Comparison of ENCODE assay signal across 8 cellular contexts in the genomic region with DNA sequence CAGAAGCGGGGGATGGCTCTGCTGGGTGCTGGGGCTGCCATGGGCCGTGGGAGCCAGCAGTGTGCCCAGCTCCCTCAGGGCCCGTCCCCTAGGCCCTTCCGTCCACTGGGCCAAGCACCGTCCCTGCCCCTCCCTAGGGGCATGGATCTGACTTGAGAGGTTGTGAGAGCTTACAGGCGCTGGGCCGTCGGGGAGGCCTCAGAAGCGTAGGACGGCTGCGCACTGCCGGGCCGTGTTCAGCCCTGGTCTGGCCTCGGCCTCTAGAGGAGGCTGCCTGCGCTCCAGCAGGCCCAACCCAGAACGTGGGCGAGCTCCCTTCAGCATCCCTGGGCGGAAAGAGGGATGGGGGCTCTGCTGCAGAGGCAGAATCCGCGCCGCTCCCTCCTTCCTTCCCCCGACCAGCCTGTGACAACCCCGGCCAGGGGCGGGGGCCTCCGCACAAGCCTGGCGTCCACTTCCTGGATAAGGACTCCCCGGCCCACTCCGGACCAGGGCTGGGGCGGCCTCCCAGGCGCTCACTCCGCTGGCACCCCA. TPM values are rescaled to one million over a fixed set of nuclear protein-coding genes. Genes with fewer than 3 reads are reported as not detected.
A peak's percentile ranks its signal among the peaks of the same experiment; 100 is the strongest.
DNase-seq lines count a peak whose midpoint lies in the region; ATAC-seq, FAIRE-seq and TF ChIP-seq lines count a peak whose summit lies in the region.

No MANE protein-coding gene starts in this region.

- H3K4me3 ChIP-seq in Karpas-422 (ENCODE audit: low read length) (peak overlapping the region; percentile 72), neural cell (ENCODE audit: low read length) (peak overlapping the region; percentile 89)

- peaks cover 27% of the 10 kb centered on the region for H3K4me1 ChIP-seq in Karpas-422 (ENCODE audit: low read length)

- H3K4me1 Mint-ChIP-seq in activated T-cell treated with anti-CD3 and anti-CD28 coated beads, Interleukin-2, amount 50 U/mL, for 4 hours (ENCODE audit: low read depth), result peaks cover 23% of the 10 kb centered on the region

- H3K9ac ChIP-seq in Karpas-422 (ENCODE audit: low read length), result peak overlapping the region; percentile 91
- peak overlapping the region; percentile 75 for H3K9ac ChIP-seq in neural cell (ENCODE audit: low read length)

- H3K9me3 ChIP-seq in Karpas-422 (ENCODE audit: low read length), result no peaks in the 10 kb centered on the region
- no peaks in the 10 kb centered on the region for H3K9me3 ChIP-seq in neural cell (ENCODE audit: low read length)

- FAIRE-seq in RCC 7860 (lab: Jason Lieb, UNC), result no peak

- H3K27ac ChIP-seq in Karpas-422 (ENCODE audit: low read length) (peak overlapping the region; percentile 43; the same call in 1 of the 2 replicates), neural cell (ENCODE audit: low read length) (no peak overlapping the region)

- H2AFZ ChIP-seq in Karpas-422 (ENCODE audit: low read length), result peak overlapping the region; percentile 66; the same call in 1 of the 2 replicates
- peak overlapping the region; percentile 76 for H2AFZ ChIP-seq in neural cell (ENCODE audit: low read depth, low read length)

- peak; percentile 11 for ATAC-seq in GM21515 (IDR thresholded peaks at IDR 0.05; ENCODE audit: unreplicated experiment)
- ATAC-seq in activated T-cell treated with anti-CD3 and anti-CD28 coated beads, Interleukin-2, amount 50 U/mL, for 4 hours, result peak; percentile 16 to 33

- H3F3A ChIP-seq in neural cell (ENCODE audit: insufficient read depth, low read length, poor library complexity, severe bottlenecking), result no peaks in the 10 kb centered on the region

- H4K20me1 ChIP-seq in Karpas-422 (ENCODE audit: insufficient read depth, low read depth, low read length), result no peaks in the 10 kb centered on the region
- H4K20me1 ChIP-seq in neural cell (ENCODE audit: insufficient read depth), result no peaks in the 10 kb centered on the region

- H3K9me2 ChIP-seq in Karpas-422 (replicated peaks; ENCODE audit: insufficient read depth, low read length) (no peaks in the 10 kb centered on the region), neural cell (ENCODE audit: insufficient read depth, low read length) (no peaks in the 10 kb centered on the region)

- H3K9me3 Mint-ChIP-seq in activated T-cell treated with anti-CD3 and anti-CD28 coated beads, Interleukin-2, amount 50 U/mL, for 4 hours, result no peaks in the 10 kb centered on the region

- TF ChIP-seq RAD21 in neural cell (conservative IDR thresholded peaks at IDR 0.05), result no peak

- no peaks in the 10 kb centered on the region for H3K36me3 Mint-ChIP-seq in activated T-cell treated with anti-CD3 and anti-CD28 coated beads, Interleukin-2, amount 50 U/mL, for 4 hours (ENCODE audit: insufficient read depth)

- H3K4me2 ChIP-seq in Karpas-422 (ENCODE audit: low read depth, low read length, poor library complexity, severe bottlenecking) (peak overlapping the region; percentile 79), neural cell (ENCODE audit: low read length) (peak overlapping the region; percentile 30)

- TF ChIP-seq EP300 in neural cell (conservative IDR thresholded peaks at IDR 0.05; ENCODE audit: poor library complexity, severe bottlenecking), result no peak

- peak overlapping the region; percentile 81 for H3K4me3 Mint-ChIP-seq in activated T-cell treated with anti-CD3 and anti-CD28 coated beads, Interleukin-2, amount 50 U/mL, for 4 hours

- TF ChIP-seq CTCF in neural cell (IDR thresholded peaks at IDR 0.05; ENCODE audit: poor library complexity, severe bottlenecking), result no peak

- DNase-seq in GDM1 (lab: John Stamatoyannopoulos, UW) (peak; percentile 23), Karpas-422 (peak; percentile 86), fibroblast of peridontal ligament (ENCODE audit: extremely low read depth) (peak; percentile 49), NK-92 (lab: John Stamatoyannopoulos, UW; ENCODE audit: unreplicated experiment) (no peak), RCC 7860 (ENCODE audit: low spot score) (no peak)
- DNase-seq in activated T-cell treated with anti-CD3 and anti-CD28 coated beads, Interleukin-2, amount 50 U/mL, for 4 hours, result peak; percentile 18

- H3K27me3 Mint-ChIP-seq in activated T-cell treated with anti-CD3 and anti-CD28 coated beads, Interleukin-2, amount 50 U/mL, for 4 hours (ENCODE audit: low read depth), result peaks cover 19% of the 10 kb centered on the region

- H3K27me3 ChIP-seq in Karpas-422 (ENCODE audit: low read length) (no peaks in the 10 kb centered on the region), neural cell (ENCODE audit: insufficient read depth, low read depth, low read length) (peaks cover 8% of the 10 kb centered on the region)

- H3K36me3 ChIP-seq in Karpas-422 (ENCODE audit: insufficient read depth, low read length), result no peaks in the 10 kb centered on the region
- H3K36me3 ChIP-seq in neural cell (ENCODE audit: insufficient read depth, low read length), result no peaks in the 10 kb centered on the region

- H3K79me2 ChIP-seq in Karpas-422 (ENCODE audit: low read length) (peaks cover 13% of the 10 kb centered on the region), neural cell (replicated peaks; ENCODE audit: insufficient read depth, low read length) (no peaks in the 10 kb centered on the region)

TF ChIP-seq in neural cell, 6 proteins besides CTCF, POLR2A, EP300 and RAD21:
- TF ChIP-seq TAF1 (IDR thresholded peaks at IDR 0.05; ENCODE audit: low read depth), result no peak
- TF ChIP-seq POLR2AphosphoS5 (IDR thresholded peaks at IDR 0.05), result no peak
- no peak for TF ChIP-seq EZH2 (IDR thresholded peaks at IDR 0.05; ENCODE audit: borderline replicate concordance, insufficient read depth, low read length, poor library complexity, severe bottlenecking)
- TF ChIP-seq, protein P1, sequence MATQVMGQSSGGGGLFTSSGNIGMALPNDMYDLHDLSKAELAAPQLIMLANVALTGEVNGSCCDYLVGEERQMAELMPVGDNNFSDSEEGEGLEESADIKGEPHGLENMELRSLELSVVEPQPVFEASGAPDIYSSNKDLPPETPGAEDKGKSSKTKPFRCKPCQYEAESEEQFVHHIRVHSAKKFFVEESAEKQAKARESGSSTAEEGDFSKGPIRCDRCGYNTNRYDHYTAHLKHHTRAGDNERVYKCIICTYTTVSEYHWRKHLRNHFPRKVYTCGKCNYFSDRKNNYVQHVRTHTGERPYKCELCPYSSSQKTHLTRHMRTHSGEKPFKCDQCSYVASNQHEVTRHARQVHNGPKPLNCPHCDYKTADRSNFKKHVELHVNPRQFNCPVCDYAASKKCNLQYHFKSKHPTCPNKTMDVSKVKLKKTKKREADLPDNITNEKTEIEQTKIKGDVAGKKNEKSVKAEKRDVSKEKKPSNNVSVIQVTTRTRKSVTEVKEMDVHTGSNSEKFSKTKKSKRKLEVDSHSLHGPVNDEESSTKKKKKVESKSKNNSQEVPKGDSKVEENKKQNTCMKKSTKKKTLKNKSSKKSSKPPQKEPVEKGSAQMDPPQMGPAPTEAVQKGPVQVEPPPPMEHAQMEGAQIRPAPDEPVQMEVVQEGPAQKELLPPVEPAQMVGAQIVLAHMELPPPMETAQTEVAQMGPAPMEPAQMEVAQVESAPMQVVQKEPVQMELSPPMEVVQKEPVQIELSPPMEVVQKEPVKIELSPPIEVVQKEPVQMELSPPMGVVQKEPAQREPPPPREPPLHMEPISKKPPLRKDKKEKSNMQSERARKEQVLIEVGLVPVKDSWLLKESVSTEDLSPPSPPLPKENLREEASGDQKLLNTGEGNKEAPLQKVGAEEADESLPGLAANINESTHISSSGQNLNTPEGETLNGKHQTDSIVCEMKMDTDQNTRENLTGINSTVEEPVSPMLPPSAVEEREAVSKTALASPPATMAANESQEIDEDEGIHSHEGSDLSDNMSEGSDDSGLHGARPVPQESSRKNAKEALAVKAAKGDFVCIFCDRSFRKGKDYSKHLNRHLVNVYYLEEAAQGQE (IDR thresholded peaks at IDR 0.05; ENCODE audit: borderline replicate concordance), result no peak
- no peak for TF ChIP-seq SMC3 (conservative IDR thresholded peaks at IDR 0.05; ENCODE audit: poor library complexity)
- TF ChIP-seq MXI1 (conservative IDR thresholded peaks at IDR 0.05; ENCODE audit: poor library complexity, severe bottlenecking), result no peak

RNA-seq across cellular contexts. Expression of a gene that starts 0.7 kb away (rescaled TPM):
- total RNA-seq in Karpas-422 (2014; rRNA removed; shearing (Covaris generic); ENCODE audit: low replicate concordance), result 182 and 298 TPM in 2 replicates
- 10 to 100 TPM; 32.7 to 39.8 (median 37.3) TPM for total RNA-seq in activated T-cell treated with anti-CD3 and anti-CD28 coated beads, Interleukin-2, amount 50 U/mL, for 4 hours
- 70.9 and 102 TPM in 2 replicates for polyA plus RNA-seq in neural cell
- polyA minus RNA-seq in neural cell, result 30.9 and 42.9 TPM in 2 replicates

RNA-seq across cellular contexts. Expression of a gene that starts 4.9 kb away (rescaled TPM):
- 0.43 TPM in 1 of 2 replicates, not detected in the other for total RNA-seq in Karpas-422 (2014; rRNA removed; shearing (Covaris generic); ENCODE audit: low replicate concordance)
- total RNA-seq in activated T-cell treated with anti-CD3 and anti-CD28 coated beads, Interleukin-2, amount 50 U/mL, for 4 hours, result under 1 TPM; 0.46 to 0.73 (median 0.63) TPM
- polyA plus RNA-seq in neural cell, result 0.21 and 1.0 TPM in 2 replicates
- 0.97 and 2.5 TPM in 2 replicates for polyA minus RNA-seq in neural cell

RNA-seq across cellular contexts. Expression of a gene that starts 23.7 kb away (rescaled TPM):
- total RNA-seq in Karpas-422 (2014; rRNA removed; shearing (Covaris generic); ENCODE audit: low replicate concordance), result 21.8 and 50.3 TPM in 2 replicates
- total RNA-seq in activated T-cell treated with anti-CD3 and anti-CD28 coated beads, Interleukin-2, amount 50 U/mL, for 4 hours, result 10 to 100 TPM; 49.5 to 69.4 (median 66.1) TPM
- polyA plus RNA-seq in neural cell, result 45.3 and 46.4 TPM in 2 replicates
- polyA minus RNA-seq in neural cell, result 16.3 and 18.3 TPM in 2 replicates

RNA-seq across cellular contexts. Expression of a gene that starts 23.9 kb away (rescaled TPM):
- total RNA-seq in Karpas-422 (2014; rRNA removed; shearing (Covaris generic); ENCODE audit: low replicate concordance), result 11.9 and 25.7 TPM in 2 replicates
- total RNA-seq in activated T-cell treated with anti-CD3 and anti-CD28 coated beads, Interleukin-2, amount 50 U/mL, for 4 hours, result 10 to 100 TPM; 80.8 to 89.5 (median 87.9) TPM
- 7.1 and 7.5 TPM in 2 replicates for polyA plus RNA-seq in neural cell
- polyA minus RNA-seq in neural cell, result 2.2 and 2.4 TPM in 2 replicates

Comparison
In these comparisons a context has a peak if more than half of its experiments do, and no peak if none do; other contexts are left out.
1. DNase-seq: peak in GDM1 (single experiment), Karpas-422 (single experiment), activated T-cell treated with anti-CD3 and anti-CD28 coated beads, Interleukin-2, amount 50 U/mL, for 4 hours (single experiment) and fibroblast of peridontal ligament (single experiment); none in NK-92 (single experiment) and RCC 7860 (single experiment).